6 cellular contexts compared by ENCODE assay signal in the genomic region with DNA sequence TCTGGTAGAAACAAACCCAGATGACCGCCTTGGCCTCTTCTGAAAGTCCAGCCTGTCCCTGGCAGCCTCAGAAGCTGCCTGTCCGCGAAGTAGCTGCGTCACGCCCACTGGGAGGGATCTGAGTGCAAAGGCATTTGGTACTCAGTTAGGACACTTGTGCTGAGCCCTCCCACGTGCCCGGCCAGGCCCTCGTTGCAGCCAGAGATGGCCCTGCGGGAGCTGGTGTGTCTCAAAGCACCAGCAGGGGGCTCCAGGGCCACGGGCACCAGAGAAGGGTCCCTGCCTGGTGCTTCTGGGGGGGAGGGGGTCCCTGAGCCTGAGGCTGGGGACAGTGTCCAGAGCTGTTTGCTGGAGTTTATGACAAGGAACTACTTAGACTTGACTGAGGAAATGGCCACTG. TPM values are rescaled to one million over a fixed set of nuclear protein-coding genes. Genes with fewer than 3 reads are reported as not detected.
DNase-seq lines count a peak whose midpoint lies in the region; ATAC-seq and TF ChIP-seq lines count a peak whose summit lies in the region.

No MANE protein-coding gene starts in this region.

- ATAC-seq in Right ventricle myocardium inferior (peak; percentile 80), GM18858 (IDR thresholded peaks at IDR 0.05; ENCODE audit: unreplicated experiment) (no peak), GM18873 (IDR thresholded peaks at IDR 0.05; ENCODE audit: low FRiP score, unreplicated experiment) (no peak)

- peak overlapping the region; percentile 87 for H3K27ac ChIP-seq in Karpas-422 (ENCODE audit: low read length)

- peaks cover 75% of the 10 kb centered on the region for H3K4me1 ChIP-seq in Karpas-422 (ENCODE audit: low read length)

- CTCF ChIA-PET in AG04449 (lab: Yijun Ruan, JAX) = interaction anchor here (0.6 to 3.8 kb wide), 12 partner anchors 9 to 277 kb away, joined by 3 to 22 read pairs (median 4); no protein-coding TSS in a partner anchor

- peak; percentile 53 for TF ChIP-seq CTCF in AG04449 (IDR thresholded peaks at IDR 0.05; ENCODE audit: insufficient read depth, low read length, missing control alignments)

- H3K9me2 ChIP-seq in Karpas-422 (replicated peaks; ENCODE audit: insufficient read depth, low read length) = no peaks in the 10 kb centered on the region

- H3K36me3 ChIP-seq in Karpas-422 (ENCODE audit: insufficient read depth, low read length) = peaks cover 18% of the 10 kb centered on the region; the same call in 1 of the 2 replicates

- peak overlapping the region; percentile 42 for H3K9ac ChIP-seq in Karpas-422 (ENCODE audit: low read length)

- no peaks in the 10 kb centered on the region for H3K27me3 ChIP-seq in Karpas-422 (ENCODE audit: low read length)

- intact Hi-C loops in Right ventricle myocardium inferior (cut with DNase I) = no loop called here

- DNase-seq in AG04449 (ENCODE audit: low read depth, low spot score) (no peak), Karpas-422 (peak; percentile 70), Right ventricle myocardium inferior (ENCODE audit: missing footprints) (peak; percentile 90), NCI-H524 treated with DMSO at 0.1 percent for 48 hours (lab: John Stamatoyannopoulos, UW) (no peak)

- no peak overlapping the region for H2AFZ ChIP-seq in Karpas-422 (ENCODE audit: low read length)

- POLR2A ChIA-PET in AG04449 (lab: Yijun Ruan, JAX) = no interaction called here

- H3K4me2 ChIP-seq in Karpas-422 (ENCODE audit: low read depth, low read length, poor library complexity, severe bottlenecking) = peak overlapping the region; percentile 30

- peaks cover 7% of the 10 kb centered on the region; the same call in 1 of the 2 replicates for H4K20me1 ChIP-seq in Karpas-422 (ENCODE audit: insufficient read depth, low read depth, low read length)

- no peaks in the 10 kb centered on the region for H3K9me3 ChIP-seq in Karpas-422 (ENCODE audit: low read length)

- no peak overlapping the region for H3K4me3 ChIP-seq in AG04449 (ENCODE audit: low read depth, low read length)
- no peak overlapping the region; the same call in 1 of the 2 replicates for H3K4me3 ChIP-seq in Karpas-422 (ENCODE audit: low read length)

- peaks cover 41% of the 10 kb centered on the region for H3K79me2 ChIP-seq in Karpas-422 (ENCODE audit: low read length)

RNA-seq across cellular contexts. Expression of gene SELENOO, which starts 5.8 kb away (rescaled TPM):
- 20.0 and 64.1 TPM in 2 replicates for total RNA-seq in Karpas-422 (2014; rRNA removed; shearing (Covaris generic); ENCODE audit: low replicate concordance)
- total RNA-seq in Right ventricle myocardium inferior = 15.5 TPM

RNA-seq across cellular contexts. Expression of gene TRABD, which starts 20.9 kb away (rescaled TPM):
- 46.7 and 117 TPM in 2 replicates for total RNA-seq in Karpas-422 (2014; rRNA removed; shearing (Covaris generic); ENCODE audit: low replicate concordance)
- total RNA-seq in Right ventricle myocardium inferior = 22.3 TPM

RNA-seq across cellular contexts. Expression of gene PANX2, which starts 36.1 kb away (rescaled TPM):
- total RNA-seq in Karpas-422 (2014; rRNA removed; shearing (Covaris generic); ENCODE audit: low replicate concordance) = not detected in 2 replicates
- total RNA-seq in Right ventricle myocardium inferior = 0.43 TPM

RNA-seq across cellular contexts. Expression of gene TUBGCP6, which starts 38.2 kb away (rescaled TPM):
- 16.9 and 32.5 TPM in 2 replicates for total RNA-seq in Karpas-422 (2014; rRNA removed; shearing (Covaris generic); ENCODE audit: low replicate concordance)
- total RNA-seq in Right ventricle myocardium inferior = 17.5 TPM

RNA-seq across cellular contexts. Expression of gene HDAC10, which starts 44.5 kb away (rescaled TPM):
- 42.3 and 89.8 TPM in 2 replicates for total RNA-seq in Karpas-422 (2014; rRNA removed; shearing (Covaris generic); ENCODE audit: low replicate concordance)
- 14.5 TPM for total RNA-seq in Right ventricle myocardium inferior

Comparison
In these comparisons a context has a peak if more than half of its experiments do, and no peak if none do; other contexts are left out.
1. DNase-seq: peak in Karpas-422 (single experiment) and Right ventricle myocardium inferior (single experiment); none in AG04449 (single experiment) and NCI-H524 treated with DMSO at 0.1 percent for 48 hours (single experiment).